8 cellular contexts compared by ENCODE assay signal in the genomic region with DNA sequence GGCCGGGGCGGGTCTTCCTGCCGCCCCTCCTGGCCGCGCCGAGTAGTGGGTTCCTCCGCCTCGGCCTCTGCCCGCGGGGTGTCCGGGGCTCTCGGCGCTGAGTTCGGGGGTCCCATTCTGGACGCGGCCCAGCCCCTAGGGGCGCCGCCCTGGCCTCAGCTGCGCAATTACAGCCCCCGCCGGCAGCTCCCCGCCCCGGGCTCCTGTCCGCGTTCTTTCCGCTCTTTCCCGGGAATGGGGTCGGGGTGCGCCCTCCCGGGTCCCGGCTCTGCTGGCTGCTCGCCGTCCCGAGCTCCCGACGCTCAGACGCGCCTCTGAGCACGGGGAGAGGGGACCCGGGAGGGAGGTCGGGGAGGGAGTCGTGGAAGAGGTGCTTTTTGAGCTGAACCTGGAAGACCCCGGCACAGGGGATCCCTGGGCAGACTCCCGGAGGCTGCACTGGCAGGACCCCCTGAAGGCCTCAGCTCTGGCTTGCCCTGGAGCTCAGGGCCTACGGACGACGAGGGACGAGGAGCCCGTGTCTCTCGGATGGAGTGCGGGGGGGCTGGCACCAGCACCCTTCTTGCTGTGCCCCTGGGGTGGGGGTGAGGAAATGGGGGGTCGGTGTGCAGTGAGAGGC. TPM values are rescaled to one million over a fixed set of nuclear protein-coding genes. Genes with fewer than 3 reads are reported as not detected.
A peak's percentile ranks its signal among the peaks of the same experiment; 100 is the strongest.
DNase-seq lines count a peak whose midpoint lies in the region; ATAC-seq and TF ChIP-seq lines count a peak whose summit lies in the region.

No MANE protein-coding gene starts in this region.

- peaks cover 40% of the 10 kb centered on the region for H3K4me1 Mint-ChIP-seq in mesothelial cell of epicardium

- no peaks in the 10 kb centered on the region for H3K27me3 Mint-ChIP-seq in mesothelial cell of epicardium (ENCODE audit: low read depth)

- peak overlapping the region; percentile 87 for H3K27ac Mint-ChIP-seq in mesothelial cell of epicardium

- H3K27me3 ChIP-seq in body of pancreas: no peaks in the 10 kb centered on the region

- H3K4me3 Mint-ChIP-seq in mesothelial cell of epicardium: peak overlapping the region; percentile 75

- peaks cover 0 to 10% of the 10 kb centered on the region in 2 donors for H3K36me3 ChIP-seq in body of pancreas (replicated peaks in 1 of 2; ENCODE audit: insufficient read depth in 1 of 2, low read depth in 2 of 2)

- no peaks in the 10 kb centered on the region for H3K9me3 ChIP-seq in body of pancreas

- H3K27ac ChIP-seq in body of pancreas: peak overlapping the region; percentile 82 to 96 (median 92)

- ATAC-seq in HG02938 (IDR thresholded peaks at IDR 0.05; ENCODE audit: unreplicated experiment): peak; percentile 2
- ATAC-seq in body of pancreas: no peak

- no peak for TF ChIP-seq POLR2A in body of pancreas (IDR thresholded peaks at IDR 0.05)

- no peaks in the 10 kb centered on the region for H3K36me3 Mint-ChIP-seq in mesothelial cell of epicardium

- intact Hi-C loops in body of pancreas (cut with DNase I): no loop called here

- H3K4me3 ChIP-seq in body of pancreas: peak overlapping the region; percentile 81 to 86

- TF ChIP-seq CTCF in body of pancreas (IDR thresholded peaks at IDR 0.05) (no peak), mesothelial cell of epicardium (IDR thresholded peaks at IDR 0.05; ENCODE audit: unreplicated experiment) (no peak)

- WGBS in body of pancreas, 2 donors: 1 to 3% methylated on average over 13 to 50 of the region's 52 CpGs

- DNase-seq in ELR (ENCODE audit: low read depth) (peak; percentile 46), body of pancreas (peak in 1 of 4 donors; percentile 38), mesothelial cell of epicardium (ENCODE audit: low spot score in 2 of 2, unreplicated experiment in 2 of 2) (no peak), amygdala (lab: John Stamatoyannopoulos, UW) (no peak), SHP77 treated with DMSO at 0.1 percent for 48 hours (lab: John Stamatoyannopoulos, UW) (no peak), NCI-H524 treated with DMSO at 0.1 percent for 48 hours (lab: John Stamatoyannopoulos, UW) (no peak)
- DNase-seq in effector CD8-positive, alpha-beta T cell (lab: John Stamatoyannopoulos, UW): no peak

- no peaks in the 10 kb centered on the region for H3K9me3 Mint-ChIP-seq in mesothelial cell of epicardium

- H3K4me1 ChIP-seq in body of pancreas: peaks cover 64% of the 10 kb centered on the region

RNA-seq across cellular contexts. Expression of gene TSPAN4, which starts 0.5 kb away (rescaled TPM):
- 10 to 100 TPM; 44.9 to 87.7 TPM for total RNA-seq in body of pancreas
- 94.1 to 98.8 TPM (median 96.6 TPM) in 3 replicates for total RNA-seq in mesothelial cell of epicardium

RNA-seq across cellular contexts. Expression of gene POLR2L, which starts 0.9 kb away (rescaled TPM):
- total RNA-seq in body of pancreas (10 to 100 TPM; 33.5 to 83.4 TPM), mesothelial cell of epicardium (78.7 to 80.2 TPM (median 79.8 TPM) in 3 replicates)

RNA-seq across cellular contexts. Expression of gene CD151, which starts 10.4 kb away (rescaled TPM):
- total RNA-seq in body of pancreas: 100 to 1,000 TPM; 152 to 282 TPM
- 125 to 142 TPM (median 140 TPM) in 3 replicates for total RNA-seq in mesothelial cell of epicardium

RNA-seq across cellular contexts. Expression of gene CRACR2B, which starts 15.5 kb away (rescaled TPM):
- total RNA-seq in body of pancreas (100 to 1,000 TPM; 134 to 368 TPM), mesothelial cell of epicardium (9.9 to 10.6 TPM (median 10.0 TPM) in 3 replicates)

RNA-seq across cellular contexts. Expression of gene PNPLA2, which starts 24.5 kb away (rescaled TPM):
- total RNA-seq in body of pancreas (100 to 1,000 TPM in 1 of 2 donors, 10 to 100 TPM in 1; 72.1 to 351 TPM), mesothelial cell of epicardium (41.3 to 50.9 TPM (median 50.0 TPM) in 3 replicates)
